In the genomic region with DNA sequence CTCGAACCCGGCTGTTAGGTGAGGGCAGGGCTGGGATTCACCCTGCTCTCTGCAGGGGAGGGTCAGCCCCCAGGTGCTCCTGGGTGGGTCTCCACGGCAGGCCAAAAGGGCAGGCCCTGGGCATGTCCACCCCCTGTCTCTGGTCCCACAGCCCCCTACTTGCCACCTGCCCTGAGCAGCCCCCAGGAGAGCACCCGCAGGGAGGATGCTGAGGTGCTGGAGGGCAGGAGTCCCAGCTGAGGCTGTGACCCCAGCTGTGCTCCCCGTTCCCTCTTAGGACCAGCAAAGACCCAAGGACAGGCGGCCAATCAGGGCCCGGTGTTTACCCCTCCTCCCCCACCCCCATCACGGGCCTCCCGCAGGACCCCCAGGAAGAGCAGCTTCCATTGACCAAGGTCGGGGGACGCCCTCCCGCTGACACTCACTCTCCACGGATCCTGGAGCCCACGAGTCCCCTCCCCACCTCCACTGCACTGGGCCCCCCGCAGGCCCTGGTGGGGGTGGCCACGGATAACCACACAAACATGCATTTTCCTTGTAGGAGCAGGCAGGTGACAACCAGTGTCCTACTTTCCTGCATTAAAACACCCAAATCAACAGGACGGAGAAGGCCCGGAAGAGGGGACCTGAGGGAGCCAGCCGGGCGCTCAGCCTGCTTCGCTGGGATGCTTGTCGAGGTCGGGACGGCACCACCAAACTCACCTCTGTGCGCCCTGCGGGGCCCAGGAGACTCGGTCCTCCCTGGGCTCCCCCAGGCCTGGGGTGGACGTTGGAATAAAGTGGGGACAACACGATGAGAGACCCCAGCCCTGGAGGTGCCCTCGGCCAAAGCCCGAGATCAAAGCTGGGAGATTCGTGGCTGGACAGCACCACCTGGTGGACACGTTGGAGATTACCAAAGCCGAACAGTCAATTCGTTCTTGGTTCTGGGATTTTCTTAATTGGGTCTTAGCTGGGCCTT, we compare ENCODE assay signal across 8 cellular contexts. TPM values are rescaled to one million over a fixed set of nuclear protein-coding genes. Genes with fewer than 3 reads are reported as not detected.
A peak's percentile ranks its signal among the peaks of the same experiment; 100 is the strongest.
DNase-seq lines count a peak whose midpoint lies in the region; ATAC-seq lines count a peak whose summit lies in the region.

No MANE protein-coding gene starts in this region.

- peak; percentile 37 for DNase-seq in NK-92 treated with Interleukin-12 subunit alpha and Interleukin-12 subunit beta, amount 100 ng/mL, for 24 hours (lab: John Stamatoyannopoulos, UW)
- DNase-seq in NK-92 (lab: John Stamatoyannopoulos, UW; ENCODE audit: unreplicated experiment), result no peak
- DNase-seq in NCI-H446 (lab: John Stamatoyannopoulos, UW), result peak; percentile 28 to 80
- peak; percentile 71 for DNase-seq in activated CD8-positive, alpha-beta T cell treated with anti-CD3 and anti-CD28 coated beads, Interleukin-2, amount 10 ng/mL, durations not matched to agents 7 days and 5 days
- peak in 2 of 3 donors; percentile 22 to 39 for DNase-seq in effector memory CD4-positive, alpha-beta T cell
- DNase-seq in stimulated activated CD8-positive, alpha-beta memory T cell treated with anti-CD3 and anti-CD28 coated beads, Interleukin-7, amount 100 ng/mL, for 4 hours (ENCODE audit: low read depth in 2 of 2), result peak; percentile 8 to 26
- no peak for DNase-seq in ureter (ENCODE audit: low spot score)

- no peaks in the 10 kb centered on the region for H3K36me3 ChIP-seq in effector memory CD4-positive, alpha-beta T cell (ENCODE audit: control insufficient read depth, insufficient read depth, low read length)
- no peaks in the 10 kb centered on the region for H3K36me3 ChIP-seq in muscle layer of colon (ENCODE audit: insufficient read depth, low read length)

- H3K27me3 Mint-ChIP-seq in activated CD8-positive, alpha-beta T cell treated with anti-CD3 and anti-CD28 coated beads, Interleukin-2, amount 10 ng/mL, durations not matched to agents 7 days and 5 days (ENCODE audit: low read depth), result peaks cover 3% of the 10 kb centered on the region

- H3K9ac ChIP-seq in muscle layer of colon (ENCODE audit: low read length), result no peak overlapping the region

- POLR2A ChIA-PET in activated CD8-positive, alpha-beta T cell treated with anti-CD3 and anti-CD28 coated beads, Interleukin-2, amount 10 ng/mL, durations not matched to agents 7 days and 5 days (lab: Charles Lee), result no interaction called here

- peak; percentile 64 for ATAC-seq in activated CD8-positive, alpha-beta T cell treated with anti-CD3 and anti-CD28 coated beads, Interleukin-2, amount 10 ng/mL, durations not matched to agents 7 days and 5 days

- no peaks in the 10 kb centered on the region for H3K9me3 ChIP-seq in effector memory CD4-positive, alpha-beta T cell (ENCODE audit: control insufficient read depth, low read length)
- no peaks in the 10 kb centered on the region for H3K9me3 ChIP-seq in muscle layer of colon (ENCODE audit: low read length)

- H3K4me3 ChIP-seq in effector memory CD4-positive, alpha-beta T cell (ENCODE audit: insufficient read depth, low read depth, low read length, poor library complexity, severe bottlenecking), result no peak overlapping the region
- no peak overlapping the region for H3K4me3 ChIP-seq in muscle layer of colon (ENCODE audit: low read depth in 1 of 2, low read length in 2 of 2)

- H3K27me3 ChIP-seq in effector memory CD4-positive, alpha-beta T cell (replicated peaks; ENCODE audit: control insufficient read depth, insufficient read depth, low read length, poor library complexity, severe bottlenecking), result no peaks in the 10 kb centered on the region
- H3K27me3 ChIP-seq in muscle layer of colon (ENCODE audit: control insufficient read depth in 1 of 2, insufficient read depth in 2 of 2, low read length in 2 of 2), result no peaks in the 10 kb centered on the region

- H3K4me3 Mint-ChIP-seq in activated CD8-positive, alpha-beta T cell treated with anti-CD3 and anti-CD28 coated beads, Interleukin-2, amount 10 ng/mL, durations not matched to agents 7 days and 5 days, result no peak overlapping the region

- H3K27ac ChIP-seq in effector memory CD4-positive, alpha-beta T cell (ENCODE audit: insufficient read depth, low read length, poor library complexity, severe bottlenecking), result no peak overlapping the region
- peak overlapping the region; percentile 52 for H3K27ac ChIP-seq in muscle layer of colon (ENCODE audit: low read depth, low read length)

- CTCF ChIA-PET in activated CD8-positive, alpha-beta T cell treated with anti-CD3 and anti-CD28 coated beads, Interleukin-2, amount 10 ng/mL, durations not matched to agents 7 days and 5 days (lab: Charles Lee), result interaction anchor here (0.6 to 1.4 kb wide), 7 partner anchors 14 to 307 kb away, joined by 3 to 7 read pairs (median 3); no protein-coding TSS in a partner anchor

- no peaks in the 10 kb centered on the region for H3K36me3 Mint-ChIP-seq in activated CD8-positive, alpha-beta T cell treated with anti-CD3 and anti-CD28 coated beads, Interleukin-2, amount 10 ng/mL, durations not matched to agents 7 days and 5 days (ENCODE audit: low read depth)

- H3K9me3 Mint-ChIP-seq in activated CD8-positive, alpha-beta T cell treated with anti-CD3 and anti-CD28 coated beads, Interleukin-2, amount 10 ng/mL, durations not matched to agents 7 days and 5 days (ENCODE audit: insufficient read depth), result no peaks in the 10 kb centered on the region

- no peaks in the 10 kb centered on the region for H3K4me1 Mint-ChIP-seq in activated CD8-positive, alpha-beta T cell treated with anti-CD3 and anti-CD28 coated beads, Interleukin-2, amount 10 ng/mL, durations not matched to agents 7 days and 5 days (ENCODE audit: low read depth)

- H3K27ac Mint-ChIP-seq in activated CD8-positive, alpha-beta T cell treated with anti-CD3 and anti-CD28 coated beads, Interleukin-2, amount 10 ng/mL, durations not matched to agents 7 days and 5 days, result no peak overlapping the region

- H3K4me1 ChIP-seq in effector memory CD4-positive, alpha-beta T cell (ENCODE audit: control insufficient read depth, insufficient read depth, low read length, poor library complexity, severe bottlenecking), result no peaks in the 10 kb centered on the region
- peaks cover 7% of the 10 kb centered on the region for H3K4me1 ChIP-seq in muscle layer of colon (ENCODE audit: insufficient read depth, low read length)

RNA-seq across cellular contexts. Expression of gene ENPP7, which starts 22.5 kb away (rescaled TPM):
- under 1 TPM in 1 of 2 experiments, not detected in 1; 0.13 TPM for total RNA-seq in activated CD8-positive, alpha-beta T cell treated with anti-CD3 and anti-CD28 coated beads, Interleukin-2, amount 10 ng/mL, durations not matched to agents 7 days and 5 days
- total RNA-seq in ureter, result 0.18 TPM

Comparison
In these comparisons a context has a peak if more than half of its experiments do, and no peak if none do; other contexts are left out.
1. DNase-seq: peak in NK-92 treated with Interleukin-12 subunit alpha and Interleukin-12 subunit beta, amount 100 ng/mL, for 24 hours (single experiment), NCI-H446 (2 of 2), activated CD8-positive, alpha-beta T cell treated with anti-CD3 and anti-CD28 coated beads, Interleukin-2, amount 10 ng/mL, durations not matched to agents 7 days and 5 days (single experiment), effector memory CD4-positive, alpha-beta T cell (2 of 3) and stimulated activated CD8-positive, alpha-beta memory T cell treated with anti-CD3 and anti-CD28 coated beads, Interleukin-7, amount 100 ng/mL, for 4 hours (2 of 2); none in NK-92 (single experiment) and ureter (single experiment).